In the genomic region with DNA sequence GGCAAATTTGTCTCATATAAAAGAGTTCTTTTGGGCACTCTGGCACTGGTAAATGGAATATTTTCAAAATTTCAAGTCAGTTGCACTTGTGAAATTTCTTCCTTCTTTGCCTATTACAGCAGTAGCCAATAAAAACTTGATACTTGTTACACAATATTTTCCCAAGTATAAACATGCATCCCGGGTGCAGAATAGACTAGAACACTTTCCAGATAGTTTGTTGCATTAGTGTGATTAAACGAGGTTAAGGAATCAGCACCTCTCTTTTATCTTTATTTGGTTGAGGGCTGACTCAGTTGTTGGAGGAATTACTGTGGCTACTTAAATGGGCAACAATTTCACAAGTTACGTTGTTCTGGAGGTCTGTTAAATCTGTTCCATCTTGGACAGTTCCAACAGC, we compare ENCODE assay signal across 23 cellular contexts.
DNase-seq lines count a peak whose midpoint lies in the region; ATAC-seq and TF ChIP-seq lines count a peak whose summit lies in the region.
"Had no signal": no experiment of that assay in that cellular context is flagged by ENCODE, and none has a peak within 500 bp of the region (broad histone marks: within the 10 kb centered on the region; RNA-seq: fewer than 3 reads in every experiment).

No MANE protein-coding gene starts in this region.

- H3K36me3 ChIP-seq in heart right ventricle (peaks cover 0 to 12% (median 0%) of the 10 kb centered on the region in 9 donors), right atrium auricular region (no peaks in the 10 kb centered on the region)

- DNase-seq in heart right ventricle (no peak), right atrium auricular region (ENCODE audit: low spot score) (no peak), epithelial cell of esophagus (ENCODE audit: low read depth) (peak; percentile 43), right cardiac atrium (no peak), T-helper 9 cell (no peak), NCI-H446 treated with DMSO at 0.1 percent for 48 hours (lab: John Stamatoyannopoulos, UW) (no peak), HEK293T (ENCODE audit: extremely low spot score) (no peak), NCI-H2107 treated with DMSO at 0.1 percent for 48 hours (lab: John Stamatoyannopoulos, UW; ENCODE audit: unreplicated experiment) (no peak)
- DNase-seq: activated CD4-positive, alpha-beta memory T cell treated with anti-CD3 and anti-CD28 coated beads, Interleukin-2, amount 10 ng/mL, durations not matched to agents 7 days and 5 days; activated effector memory CD4-positive, alpha-beta T cell treated with anti-CD3 and anti-CD28 coated beads, Interleukin-2, amount 50 U/mL, for 16 hours; activated T-cell treated with anti-CD3 and anti-CD28 coated beads for 4 hours; central memory CD4-positive, alpha-beta T cell; midbrain; NCI-H146; NCI-H2171 treated with DMSO at 0.1 percent for 48 hours; NCI-H69; stimulated activated CD4-positive, alpha-beta T cell treated with anti-CD3 and anti-CD28 coated beads, Interleukin-15, amount 100 ng/mL, for 24 hours; stimulated activated CD8-positive, alpha-beta memory T cell treated with anti-CD3 and anti-CD28 coated beads, Interleukin-4, amount 100 ng/mL, for 48 hours had no signal

- CTCF ChIA-PET in HEK293T (lab: Yijun Ruan, JAX) = no interaction called here

- intact Hi-C loops in heart right ventricle (cut with DNase I) (no loop called here), right cardiac atrium (cut with DNase I) (no loop called here)

- ATAC-seq in heart right ventricle (peak in 5 of 8 donors; percentile 33 to 57 (median 46)), right cardiac atrium (peak; percentile 66 to 89)
- ATAC-seq: A549; activated CD4-positive, CD25-positive, alpha-beta regulatory T cell treated with anti-CD3 and anti-CD28 coated beads, Interleukin-2, amount 50 U/mL, for 24 hours; GM23338; natural killer cell treated with Interleukin-12 subunit alpha and Interleukin-12 subunit beta and Interleukin-15 and Interleukin-18, amount 100 ng/mL, for 72 hours had no signal

- H3K4me1 ChIP-seq in heart right ventricle = peaks cover 0 to 33% (median 15%) of the 10 kb centered on the region in 9 donors
- peaks cover 0 to 7% of the 10 kb centered on the region in 2 donors for H3K4me1 ChIP-seq in right atrium auricular region
- no peaks in the 10 kb centered on the region for H3K4me1 ChIP-seq in right cardiac atrium (ENCODE audit: control insufficient read depth, insufficient read depth, low read length)

- POLR2A ChIA-PET in HEK293T (lab: Yijun Ruan, JAX) = no interaction called here

- H3K27ac ChIP-seq in heart right ventricle (no peak overlapping the region), right atrium auricular region (no peak overlapping the region), right cardiac atrium (ENCODE audit: low read length) (no peak overlapping the region)
- H3K27ac ChIP-seq: C4-2B had no signal

- WGBS in heart right ventricle, 2 donors = 74 to 77% methylated on average over 3 of the region's 3 CpGs
- 62% methylated on average over 3 of the region's 3 CpGs for WGBS in right cardiac atrium

- no peaks in the 10 kb centered on the region for H3K27me3 ChIP-seq in heart right ventricle
- H3K27me3 ChIP-seq in right atrium auricular region = no peaks in the 10 kb centered on the region
- H3K27me3 ChIP-seq in right cardiac atrium (ENCODE audit: control insufficient read depth, insufficient read depth) = no peaks in the 10 kb centered on the region

- TF ChIP-seq CTCF in heart right ventricle (IDR thresholded peaks at IDR 0.05) = no peak
- no peak for TF ChIP-seq CTCF in right atrium auricular region (IDR thresholded peaks at IDR 0.05)
- no peak for TF ChIP-seq CTCF in epithelial cell of esophagus (IDR thresholded peaks at IDR 0.05; ENCODE audit: insufficient read depth, low read depth, low read length, missing control alignments)

- H3K4me3 ChIP-seq in heart right ventricle = no peak overlapping the region
- no peak overlapping the region for H3K4me3 ChIP-seq in right atrium auricular region
- H3K4me3 ChIP-seq in epithelial cell of esophagus (ENCODE audit: low read length) = no peak overlapping the region
- no peak overlapping the region for H3K4me3 ChIP-seq in right cardiac atrium (ENCODE audit: low read length)
- H3K4me3 ChIP-seq: A549, GM23338 had no signal

- H3K9me3 ChIP-seq in heart right ventricle (no peaks in the 10 kb centered on the region), right atrium auricular region (no peaks in the 10 kb centered on the region), right cardiac atrium (ENCODE audit: control insufficient read depth, low read length) (no peaks in the 10 kb centered on the region)
- H3K9me3 ChIP-seq: A549 had no signal

TF ChIP-seq in HEK293T, 16 proteins besides CTCF, POLR2A, EP300 and RAD21:
- TF ChIP-seq FOXA1 (IDR thresholded peaks at IDR 0.05) = no peak
